ENCODE assay signal across 8 cellular contexts in the genomic region with DNA sequence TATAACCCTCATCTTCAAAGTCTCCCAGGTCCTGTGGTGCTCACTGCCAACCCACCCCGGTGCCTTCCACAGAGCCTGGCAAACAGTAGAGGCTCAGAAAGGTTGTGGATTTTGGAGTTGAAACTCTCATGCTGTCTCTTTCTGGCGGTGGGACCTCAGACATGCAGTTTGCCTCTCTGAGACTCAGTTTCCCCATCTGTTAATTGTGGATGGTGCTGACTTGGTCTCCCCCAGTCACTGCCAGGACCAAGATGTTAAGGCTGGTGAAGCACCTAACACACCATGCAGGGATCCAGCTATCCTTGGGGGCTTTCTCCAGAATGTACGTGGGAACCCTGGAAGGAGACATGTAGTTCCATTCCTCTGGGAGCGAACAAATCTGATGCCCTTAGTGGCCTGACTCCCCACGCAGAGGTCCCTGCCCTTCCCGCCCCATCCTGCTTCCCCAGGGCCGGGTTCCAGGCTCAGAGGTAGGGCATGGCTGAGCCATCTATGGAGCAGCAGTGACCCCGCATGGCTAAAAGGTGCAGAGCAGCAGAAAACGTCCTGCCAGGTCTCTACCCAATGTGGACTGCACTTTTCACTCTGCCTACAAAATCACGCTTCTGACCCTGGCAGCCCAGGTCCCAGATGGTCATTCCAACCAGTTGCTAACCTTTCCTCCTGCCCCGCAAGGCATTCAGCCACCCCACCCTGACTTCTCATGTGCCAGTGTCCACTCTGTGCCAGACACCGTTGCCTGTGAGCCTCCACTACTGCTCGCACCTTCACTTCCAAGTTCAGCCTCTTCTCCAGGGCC. TPM values are rescaled to one million over a fixed set of nuclear protein-coding genes. Genes with fewer than 3 reads are reported as not detected.
A peak's percentile ranks its signal among the peaks of the same experiment; 100 is the strongest.
DNase-seq lines count a peak whose midpoint lies in the region; ATAC-seq and TF ChIP-seq lines count a peak whose summit lies in the region.

No MANE protein-coding gene starts in this region.

- POLR2A ChIA-PET in PC-9 (lab: Charles Lee; ENCODE audit: unreplicated experiment), result no interaction called here

- no peaks in the 10 kb centered on the region for H3K36me3 ChIP-seq in PC-9 (ENCODE audit: low read depth)

- BruUV-seq in PC-9 (replicated peaks; lab: Mats Ljungman, UMichigan), result no TSS peak

- no peaks in the 10 kb centered on the region for H3K36me3 Mint-ChIP-seq in type B pancreatic cell

- intact Hi-C loops in PC-9 (cut with micrococcal nuclease; ENCODE audit: unreplicated experiment), result loop anchor here (1.0 to 5.0 kb wide), 4 partner anchors 138 to 933 kb away; no protein-coding TSS in a partner anchor

- no peaks in the 10 kb centered on the region for H3K9me3 ChIP-seq in PC-9 (ENCODE audit: insufficient read depth, low read depth)

- peak overlapping the region; percentile 35 for H3K27ac Mint-ChIP-seq in type B pancreatic cell

- H3K4me3 Mint-ChIP-seq in type B pancreatic cell, result no peak overlapping the region

- peaks cover 5% of the 10 kb centered on the region; the same call in 1 of the 2 replicates for H3F3A ChIP-seq in PC-9 (ENCODE audit: insufficient read depth, low read depth)

- CTCF ChIA-PET in PC-9 (lab: Charles Lee), result interaction anchor here (0.6 to 1.5 kb wide), 2 partner anchors 132 to 321 kb away, joined by 3 to 8 read pairs; no protein-coding TSS in a partner anchor

- DNase-seq in C1 segment of cervical spinal cord (lab: John Stamatoyannopoulos, UW) (peak in 9 of 14 donors; percentile 8 to 63 (median 20)), HuH-7 (ENCODE audit: low spot score) (peak; percentile 88), PC-9 (peak; percentile 33 to 73), fibroblast of pulmonary artery (ENCODE audit: low read depth) (peak; percentile 59), occipital lobe (lab: John Stamatoyannopoulos, UW) (peak; percentile 15), type B pancreatic cell (ENCODE audit: extremely low spot score, unreplicated experiment) (peak; percentile 77)
- peak; percentile 82 to 84 for DNase-seq in activated T-cell treated with anti-CD3 and anti-CD28 coated beads, Interleukin-2, amount 50 U/mL, for 48 hours

- H3K27me3 ChIP-seq in PC-9 (ENCODE audit: insufficient read depth, low read depth), result no peaks in the 10 kb centered on the region

- H3K79me2 ChIP-seq in PC-9 (ENCODE audit: low read depth), result no peaks in the 10 kb centered on the region

- H2AFZ ChIP-seq in PC-9, result no peak overlapping the region

- TF ChIP-seq CTCF in PC-9 (conservative IDR thresholded peaks at IDR 0.05), result peak; percentile 83
- TF ChIP-seq CTCF in fibroblast of pulmonary artery (IDR thresholded peaks at IDR 0.05; ENCODE audit: low read length, missing control alignments), result peak; percentile 89
- peak; percentile 94 for TF ChIP-seq CTCF in type B pancreatic cell (conservative IDR thresholded peaks at IDR 0.05)

- no peaks in the 10 kb centered on the region for H3K9me2 ChIP-seq in PC-9 (ENCODE audit: insufficient read depth)

- H3K27me3 Mint-ChIP-seq in type B pancreatic cell, result peaks cover 3% of the 10 kb centered on the region

- H3K4me2 ChIP-seq in PC-9, result no peak overlapping the region

- H3K4me1 ChIP-seq in PC-9 (replicated peaks; ENCODE audit: insufficient read depth), result peaks cover 26% of the 10 kb centered on the region

- H3K4me3 ChIP-seq in PC-9, result no peak overlapping the region
- no peak overlapping the region for H3K4me3 ChIP-seq in fibroblast of pulmonary artery (replicated peaks; ENCODE audit: low read depth, low read length)

- H3K9me3 Mint-ChIP-seq in type B pancreatic cell, result no peaks in the 10 kb centered on the region

- ATAC-seq in GM19351 (IDR thresholded peaks at IDR 0.05; ENCODE audit: unreplicated experiment), result peak; percentile 74

- peaks cover 16% of the 10 kb centered on the region for H3K4me1 Mint-ChIP-seq in type B pancreatic cell (ENCODE audit: unreplicated experiment)

- H3K27ac ChIP-seq in PC-9, result no peak overlapping the region

- H4K20me1 ChIP-seq in PC-9 (ENCODE audit: insufficient read depth), result no peaks in the 10 kb centered on the region

RNA-seq across cellular contexts. Expression of a gene that starts 9.2 kb away (rescaled TPM):
- total RNA-seq in PC-9 (2021) (24.1 and 26.3 TPM in 2 replicates), occipital lobe (0.16 TPM), type B pancreatic cell (ENCODE audit: low replicate concordance) (7.0 and 12.4 TPM in 2 replicates)

RNA-seq across cellular contexts. Expression of a gene that starts 46.0 kb away (rescaled TPM):
- 12.9 and 13.4 TPM in 2 replicates for total RNA-seq in PC-9 (2021)
- total RNA-seq in occipital lobe, result 3.7 TPM
- total RNA-seq in type B pancreatic cell (ENCODE audit: low replicate concordance), result 9.5 and 10.2 TPM in 2 replicates

Comparison
In these comparisons a context has a peak if more than half of its experiments do, and no peak if none do; other contexts are left out.
1. DNase-seq: peak in every context shown above with its lines; median percentile 88 in HuH-7; 83 in activated T-cell treated with anti-CD3 and anti-CD28 coated beads, Interleukin-2, amount 50 U/mL, for 48 hours; 77 in type B pancreatic cell; 59 in fibroblast of pulmonary artery; 53 in PC-9; 20 in C1 segment of cervical spinal cord; 15 in occipital lobe.